In genomic region chr3:48088749-48089466, GRCh38 we compare ENCODE assay signal across 8 cellular contexts.
DNase-seq lines count a peak whose midpoint lies in the region; ATAC-seq lines count a peak whose summit lies in the region.

No MANE protein-coding gene starts in this region.

- no peaks in the 10 kb centered on the region for H3K9me3 ChIP-seq in effector memory CD4-positive, alpha-beta T cell (ENCODE audit: control insufficient read depth, low read length)

- peak overlapping the region; percentile 90 for H3K4me3 ChIP-seq in effector memory CD4-positive, alpha-beta T cell (ENCODE audit: insufficient read depth, low read depth, low read length, poor library complexity, severe bottlenecking)

- H3K9me3 Mint-ChIP-seq in memory B cell, result no peaks in the 10 kb centered on the region

- H3K36me3 ChIP-seq in effector memory CD4-positive, alpha-beta T cell (ENCODE audit: control insufficient read depth, insufficient read depth, low read length), result no peaks in the 10 kb centered on the region

- peak overlapping the region; percentile 97 for H3K27ac Mint-ChIP-seq in memory B cell

- peak overlapping the region; percentile 93 for H3K4me3 Mint-ChIP-seq in memory B cell

- H3K27me3 Mint-ChIP-seq in memory B cell, result no peaks in the 10 kb centered on the region

- peaks cover 13% of the 10 kb centered on the region for H3K4me1 ChIP-seq in effector memory CD4-positive, alpha-beta T cell (ENCODE audit: control insufficient read depth, insufficient read depth, low read length, poor library complexity, severe bottlenecking)

- no peaks in the 10 kb centered on the region for H3K27me3 ChIP-seq in effector memory CD4-positive, alpha-beta T cell (replicated peaks; ENCODE audit: control insufficient read depth, insufficient read depth, low read length, poor library complexity, severe bottlenecking)

- DNase-seq in CMK (ENCODE audit: low read depth), result peak; percentile 82
- peak; percentile 81 for DNase-seq in HS-5 (ENCODE audit: low read depth)
- DNase-seq in NK-92 (lab: John Stamatoyannopoulos, UW; ENCODE audit: unreplicated experiment), result peak; percentile 46
- peak; percentile 84 for DNase-seq in activated CD8-positive, alpha-beta memory T cell treated with anti-CD3 and anti-CD28 coated beads for 4 hours (ENCODE audit: low read depth in 2 of 2)
- peak; percentile 79 to 90 (median 88) for DNase-seq in effector memory CD4-positive, alpha-beta T cell
- peak; percentile 91 to 92 for DNase-seq in memory B cell (ENCODE audit: low spot score in 2 of 2)
- DNase-seq in stimulated activated CD8-positive, alpha-beta memory T cell treated with anti-CD3 and anti-CD28 coated beads, Interleukin-12 subunit alpha, Interleukin-12 subunit beta, amount 100 ng/mL, for 1 hour (ENCODE audit: low read depth), result peak; percentile 88

- H3K36me3 Mint-ChIP-seq in memory B cell, result no peaks in the 10 kb centered on the region

- H3K27ac ChIP-seq in effector memory CD4-positive, alpha-beta T cell (ENCODE audit: insufficient read depth, low read length, poor library complexity, severe bottlenecking), result peak overlapping the region; percentile 84

- ATAC-seq in GM19468 (IDR thresholded peaks at IDR 0.05; ENCODE audit: extremely low read depth, unreplicated experiment) (peak; percentile 80), memory B cell (ENCODE audit: low read depth) (peak; percentile 87)

- H3K4me1 Mint-ChIP-seq in memory B cell, result peaks cover 17% of the 10 kb centered on the region

Comparison
In these comparisons a context has a peak if more than half of its experiments do, and no peak if none do; other contexts are left out.
1. Peak in every context shown above with its lines: DNase-seq, ATAC-seq, H3K4me3 ChIP-seq and H3K27ac ChIP-seq.